14 cellular contexts compared by ENCODE assay signal in genomic region chr22:26168199-26168915, GRCh38. TPM values are rescaled to one million over a fixed set of nuclear protein-coding genes. Genes with fewer than 3 reads are reported as not detected.
DNase-seq lines count a peak whose midpoint lies in the region; ATAC-seq and TF ChIP-seq lines count a peak whose summit lies in the region.
"Had no signal": no experiment of that assay in that cellular context is flagged by ENCODE, and none has a peak within 500 bp of the region (broad histone marks: within the 10 kb centered on the region; RNA-seq: fewer than 3 reads in every experiment).

No MANE protein-coding gene starts in this region.

- H2AFZ ChIP-seq in osteoblast (ENCODE audit: low read length): no peak overlapping the region
- H2AFZ ChIP-seq in PC-9: no peak overlapping the region

- H3K27ac ChIP-seq in dorsolateral prefrontal cortex (peak overlapping the region in 54 of 59 donors; percentile 12 to 90 (median 76)), osteoblast (ENCODE audit: low read depth, low read length) (no peak overlapping the region), PC-9 (no peak overlapping the region)
- H3K27ac ChIP-seq: right atrium auricular region, SK-N-MC had no signal

- BruUV-seq in PC-9 (replicated peaks; lab: Mats Ljungman, UMichigan): no TSS peak

- H3K4me1 ChIP-seq in osteoblast (ENCODE audit: insufficient read depth, low read length) (no peaks in the 10 kb centered on the region), PC-9 (replicated peaks; ENCODE audit: insufficient read depth) (no peaks in the 10 kb centered on the region)

- H3K4me2 ChIP-seq in osteoblast (ENCODE audit: insufficient read depth, low read length) (no peak overlapping the region), PC-9 (no peak overlapping the region)

- DNase-seq in NCI-H1105 treated with DMSO at 0.1 percent for 48 hours (lab: John Stamatoyannopoulos, UW) (peak; percentile 28), NCI-H1105 (lab: John Stamatoyannopoulos, UW) (no peak), NCI-H2171 (lab: John Stamatoyannopoulos, UW) (peak; percentile 22), dorsolateral prefrontal cortex (peak in 5 of 10 donors; percentile 16 to 50 (median 38)), osteoblast (ENCODE audit: insufficient read length, low spot score, missing footprints) (peak; percentile 41), PC-9 (no peak), left ventricle myocardium superior (no peak)
- DNase-seq: kidney glomerular epithelial cell, NCI-H1048 had no signal

- no peaks in the 10 kb centered on the region for H3K9me2 ChIP-seq in PC-9 (ENCODE audit: insufficient read depth)

- H3K4me3 ChIP-seq in dorsolateral prefrontal cortex (peak overlapping the region in 43 of 59 donors; percentile 11 to 79 (median 67)), osteoblast (ENCODE audit: insufficient read depth, low read length) (no peak overlapping the region), PC-9 (no peak overlapping the region)
- H3K4me3 ChIP-seq: SK-N-MC had no signal

- H3K79me2 ChIP-seq in osteoblast (ENCODE audit: insufficient read depth, low read length): no peaks in the 10 kb centered on the region
- no peaks in the 10 kb centered on the region for H3K79me2 ChIP-seq in PC-9 (ENCODE audit: low read depth)

- no peaks in the 10 kb centered on the region for H3F3A ChIP-seq in PC-9 (ENCODE audit: insufficient read depth, low read depth)

- TF ChIP-seq CTCF in dorsolateral prefrontal cortex (IDR thresholded peaks at IDR 0.05 in 54 of 56, conservative IDR thresholded peaks at IDR 0.05 in 2 of 56; ENCODE audit: low read depth in 1 of 56, partially characterized antibody in 56 of 56): no peak
- no peak for TF ChIP-seq CTCF in osteoblast (IDR thresholded peaks at IDR 0.05; ENCODE audit: extremely low read depth, low read depth, low read length)
- TF ChIP-seq CTCF in PC-9 (conservative IDR thresholded peaks at IDR 0.05): no peak

- H4K20me1 ChIP-seq in osteoblast (ENCODE audit: insufficient read depth, low read length) (no peaks in the 10 kb centered on the region), PC-9 (ENCODE audit: insufficient read depth) (no peaks in the 10 kb centered on the region)

- no peaks in the 10 kb centered on the region for H3K9me3 ChIP-seq in osteoblast (ENCODE audit: low read depth, low read length)
- H3K9me3 ChIP-seq in PC-9 (ENCODE audit: insufficient read depth, low read depth): no peaks in the 10 kb centered on the region; the same call in 1 of the 2 replicates
- H3K9me3 ChIP-seq: right atrium auricular region had no signal

- CTCF ChIA-PET in PC-9 (lab: Charles Lee): no interaction called here

- H3K36me3 ChIP-seq in osteoblast (ENCODE audit: insufficient read depth, low read length) (no peaks in the 10 kb centered on the region), PC-9 (ENCODE audit: low read depth) (no peaks in the 10 kb centered on the region)
- H3K36me3 ChIP-seq: right atrium auricular region had no signal

- intact Hi-C loops in dorsolateral prefrontal cortex (cut with DNase I): no loop called here
- intact Hi-C loops in PC-9 (cut with micrococcal nuclease; ENCODE audit: unreplicated experiment): no loop called here
- intact Hi-C loops in left ventricle myocardium superior (cut with micrococcal nuclease): no loop called here

- H3K27me3 ChIP-seq in dorsolateral prefrontal cortex (peaks cover 0 to 54% (median 8%) of the 10 kb centered on the region in 45 donors), osteoblast (ENCODE audit: insufficient read depth, low read length) (peaks cover 34% of the 10 kb centered on the region), PC-9 (ENCODE audit: insufficient read depth, low read depth) (peaks cover 28% of the 10 kb centered on the region; the same call in 1 of the 2 replicates)

- POLR2A ChIA-PET in PC-9 (lab: Charles Lee; ENCODE audit: unreplicated experiment): no interaction called here

- ATAC-seq in GM18502 (IDR thresholded peaks at IDR 0.05; ENCODE audit: poor library complexity, unreplicated experiment): no peak
- ATAC-seq in left ventricle myocardium superior: no peak

RNA-seq across cellular contexts. Expression of gene SEZ6L, which starts 0.9 kb away (rescaled TPM):
- total RNA-seq in dorsolateral prefrontal cortex (100 to 1,000 TPM in 73 of 120 experiments, 10 to 100 TPM in 47; 32.7 to 147 (median 105) TPM), osteoblast (not detected in 2 replicates), PC-9 (2021) (not detected in 2 replicates), left ventricle myocardium superior (0.37 TPM)
- total RNA-seq: A172; activated CD8-positive, alpha-beta memory T cell treated with anti-CD3 and anti-CD28 coated beads for 36 hours had no signal

Comparison
In these comparisons a context has a peak if more than half of its experiments do, and no peak if none do; other contexts are left out.
1. DNase-seq: peak in NCI-H1105 treated with DMSO at 0.1 percent for 48 hours (single experiment), NCI-H2171 (single experiment) and osteoblast (single experiment); none in NCI-H1105 (single experiment), PC-9 (0 of 2) and left ventricle myocardium superior (single experiment).
2. H3K27ac ChIP-seq: peak in dorsolateral prefrontal cortex (54 of 59); none in osteoblast (single experiment) and PC-9 (single experiment).
3. H3K4me3 ChIP-seq: peak in dorsolateral prefrontal cortex (43 of 59); none in osteoblast (single experiment) and PC-9 (single experiment).
4. RNA of gene SEZ6L, which starts 0.9 kb away (total RNA-seq): 32.7 to 147 TPM in dorsolateral prefrontal cortex; 0.37 TPM in left ventricle myocardium superior (single experiment), not detected in osteoblast and not detected in PC-9; every median in the first group is over 10 times any median in the second.